26 cellular contexts compared by ENCODE assay signal in genomic region chr16:87149051-87149450, GRCh38.
DNase-seq lines count a peak whose midpoint lies in the region; ATAC-seq and TF ChIP-seq lines count a peak whose summit lies in the region.
"Had no signal": no experiment of that assay in that cellular context is flagged by ENCODE, and none has a peak within 500 bp of the region (broad histone marks: within the 10 kb centered on the region; RNA-seq: fewer than 3 reads in every experiment).

No MANE protein-coding gene starts in this region.

- H3K9me3 Mint-ChIP-seq in activated T-cell treated with anti-CD3 and anti-CD28 coated beads, Interleukin-2, amount 50 U/mL, for 4 hours: peaks cover 5% of the 10 kb centered on the region

- no peak for TF ChIP-seq RAD21 in HCT116 (IDR thresholded peaks at IDR 0.05; ENCODE audit: low read depth)

- no peaks in the 10 kb centered on the region for H3K4me1 Mint-ChIP-seq in activated T-cell treated with anti-CD3 and anti-CD28 coated beads, Interleukin-2, amount 50 U/mL, for 4 hours (ENCODE audit: low read depth)
- H3K4me1 Mint-ChIP-seq: activated CD4-positive, alpha-beta T cell treated with anti-CD3 and anti-CD28 coated beads for 36 hours had no signal

- H3K79me2 ChIP-seq in HCT116 (ENCODE audit: insufficient read depth, low read length): no peaks in the 10 kb centered on the region

- no peaks in the 10 kb centered on the region for H3K36me3 ChIP-seq in HCT116 (ENCODE audit: control insufficient read depth in 1 of 2, insufficient read depth in 2 of 2, low read length in 2 of 2)
- H3K36me3 ChIP-seq: heart right ventricle, thoracic aorta had no signal

- H3K9ac ChIP-seq in HCT116 (ENCODE audit: low read length): no peak overlapping the region
- H3K9ac ChIP-seq: KMS-11, SK-N-SH had no signal

- peaks cover 8 to 9% of the 10 kb centered on the region in 2 experiments; a peak in 2 of 4 replicates for H3K9me3 ChIP-seq in HCT116 (ENCODE audit: control insufficient read depth in 1 of 2, insufficient read depth in 1 of 2, low read depth in 1 of 2, low read length in 2 of 2)
- H3K9me3 ChIP-seq: SK-N-SH, thoracic aorta had no signal

- no peak overlapping the region for H3K27ac ChIP-seq in HCT116 (ENCODE audit: low read depth, low read length)
- H3K27ac ChIP-seq: heart right ventricle, KMS-11, thoracic aorta had no signal

- no peaks in the 10 kb centered on the region for H3K27me3 ChIP-seq in HCT116 (ENCODE audit: insufficient read depth, low read length)

- peak overlapping the region; percentile 13; the same call in 1 of the 2 replicates for H3K4me2 ChIP-seq in HCT116 (ENCODE audit: low read length)
- H3K4me2 ChIP-seq: KMS-11, SK-N-SH had no signal

- no peaks in the 10 kb centered on the region for H3K9me2 ChIP-seq in HCT116 (ENCODE audit: insufficient read depth)
- H3K9me2 ChIP-seq: SK-N-SH had no signal

- TF ChIP-seq CTCF in HCT116 (IDR thresholded peaks at IDR 0.05 in 2 of 3, conservative IDR thresholded peaks at IDR 0.05 in 1 of 3; ENCODE audit: borderline replicate concordance in 1 of 3, insufficient read depth in 1 of 3, low read depth in 2 of 3, low read length in 2 of 3): no peak

- no peak for DNase-seq in HCT116 (ENCODE audit: low read depth, low spot score)
- DNase-seq in amniotic epithelial cell (ENCODE audit: low read depth): peak; percentile 48
- peak; percentile 36 for DNase-seq in fibroblast of peridontal ligament (ENCODE audit: extremely low read depth)
- no peak for DNase-seq in activated T-cell treated with anti-CD3 and anti-CD28 coated beads, Interleukin-2, amount 50 U/mL, for 4 hours
- DNase-seq in effector CD8-positive, alpha-beta T cell (lab: John Stamatoyannopoulos, UW): no peak
- DNase-seq in NCI-H748 (lab: John Stamatoyannopoulos, UW; ENCODE audit: unreplicated experiment): no peak
- DNase-seq in NCI-H1694 treated with DMSO at 0.1 percent for 48 hours (lab: John Stamatoyannopoulos, UW): no peak
- DNase-seq: activated CD4-positive, alpha-beta T cell treated with anti-CD3 and anti-CD28 coated beads for 36 hours; activated naive CD4-positive, alpha-beta T cell; activated T-cell treated with anti-CD3 and anti-CD28 coated beads, Interleukin-2, amount 50 U/mL, for 24 hours; amygdala; CD4-positive, alpha-beta T cell; central memory CD4-positive, alpha-beta T cell; DMS 273 treated with DMSO at 0.1 percent for 48 hours; heart right ventricle; naive B cell; NCI-H1048; NCI-H2029; NCI-H69; retina; SK-N-SH; stimulated activated CD4-positive, alpha-beta T cell treated with anti-CD3 and anti-CD28 coated beads, Interleukin-2, amount 100 ng/mL, for 48 hours; stimulated activated naive CD4-positive, alpha-beta T cell; T-helper 2 cell had no signal

- no peak overlapping the region for H3K4me3 Mint-ChIP-seq in activated T-cell treated with anti-CD3 and anti-CD28 coated beads, Interleukin-2, amount 50 U/mL, for 4 hours
- H3K4me3 Mint-ChIP-seq: activated CD4-positive, alpha-beta T cell treated with anti-CD3 and anti-CD28 coated beads for 36 hours; activated T-cell treated with anti-CD3 and anti-CD28 coated beads, Interleukin-2, amount 50 U/mL, for 24 hours; CD4-positive, alpha-beta T cell; naive B cell had no signal

- no peak for TF ChIP-seq POLR2A in HCT116 (IDR thresholded peaks at IDR 0.05; ENCODE audit: borderline replicate concordance, extremely low read depth, insufficient read depth, insufficient read length)

- intact Hi-C loops in HCT116 (cut with micrococcal nuclease): no loop called here

- H3K27me3 Mint-ChIP-seq in activated T-cell treated with anti-CD3 and anti-CD28 coated beads, Interleukin-2, amount 50 U/mL, for 4 hours (ENCODE audit: low read depth): peaks cover 3% of the 10 kb centered on the region
- H3K27me3 Mint-ChIP-seq: activated CD4-positive, alpha-beta T cell treated with anti-CD3 and anti-CD28 coated beads for 36 hours; CD4-positive, alpha-beta T cell had no signal

- H3K36me3 Mint-ChIP-seq in activated T-cell treated with anti-CD3 and anti-CD28 coated beads, Interleukin-2, amount 50 U/mL, for 4 hours (ENCODE audit: insufficient read depth): no peaks in the 10 kb centered on the region

- CTCF ChIA-PET in HCT116 (lab: Charles Lee): no interaction called here

- RAD21 ChIA-PET in HCT116 (lab: Charles Lee; ENCODE audit: low non-redundant PET in 1 of 2, low total read pairs in 2 of 2, uncharacterized antibody in 2 of 2, unreplicated experiment in 2 of 2): no interaction called here

- POLR2A ChIA-PET in HCT116 (lab: Charles Lee): no interaction called here

- no peak overlapping the region for H2AFZ ChIP-seq in HCT116 (ENCODE audit: low read depth, low read length, poor library complexity, severe bottlenecking)

- H4K20me1 ChIP-seq in HCT116 (ENCODE audit: insufficient read depth): no peaks in the 10 kb centered on the region

- H3K4me3 ChIP-seq in HCT116 (replicated peaks in 1 of 2; ENCODE audit: low read depth in 1 of 2, low read length in 2 of 2): no peak overlapping the region
- H3K4me3 ChIP-seq: heart right ventricle, thoracic aorta had no signal

- no TSS peak for BruUV-seq in HCT116 (replicated peaks; lab: Mats Ljungman, UMichigan)

- peaks cover 13 to 28% of the 10 kb centered on the region in 2 experiments for H3K4me1 ChIP-seq in HCT116 (ENCODE audit: control insufficient read depth in 1 of 2, insufficient read depth in 2 of 2, low read length in 2 of 2)
- H3K4me1 ChIP-seq: heart right ventricle had no signal

- no peak for ATAC-seq in HCT116
- no peak for ATAC-seq in activated T-cell treated with anti-CD3 and anti-CD28 coated beads, Interleukin-2, amount 50 U/mL, for 4 hours
- ATAC-seq: activated CD4-positive, alpha-beta T cell treated with anti-CD3 and anti-CD28 coated beads for 36 hours; heart right ventricle had no signal

TF ChIP-seq in HCT116, 20 proteins besides CTCF, POLR2A, EP300 and RAD21:
- TF ChIP-seq SRF (IDR thresholded peaks at IDR 0.05; ENCODE audit: low read depth): no peak
- TF ChIP-seq ZNF274 (IDR thresholded peaks at IDR 0.05; ENCODE audit: low read depth, low read length): no peak
- TF ChIP-seq ZBTB33 (IDR thresholded peaks at IDR 0.05; ENCODE audit: extremely low read depth, insufficient replicate concordance, low read length): no peak
- no peak for TF ChIP-seq SIN3A (IDR thresholded peaks at IDR 0.05; ENCODE audit: low read depth)
- TF ChIP-seq MAX (IDR thresholded peaks at IDR 0.05): no peak
- no peak for TF ChIP-seq POLR2AphosphoS5 (IDR thresholded peaks at IDR 0.05; ENCODE audit: low read depth, low read length)
- TF ChIP-seq ZFX (IDR thresholded peaks at IDR 0.05): no peak
- TF ChIP-seq FOSL1 (IDR thresholded peaks at IDR 0.05; ENCODE audit: low read depth): 0 out of 2 replicates have a peak, but pooled peaks have one; percentile 38
- TF ChIP-seq EGR1 (IDR thresholded peaks at IDR 0.05; ENCODE audit: low read depth): no peak
- no peak for TF ChIP-seq CBX3 (IDR thresholded peaks at IDR 0.05; ENCODE audit: low read depth)
- TF ChIP-seq EZH2phosphoT487 (IDR thresholded peaks at IDR 0.05; ENCODE audit: borderline replicate concordance): no peak
- 0 out of 2 replicates have a peak, but pooled peaks have one; percentile 22 for TF ChIP-seq JUND (IDR thresholded peaks at IDR 0.05)
- no peak for TF ChIP-seq SP1 (IDR thresholded peaks at IDR 0.05; ENCODE audit: low read depth)
- no peak for TF ChIP-seq REST (IDR thresholded peaks at IDR 0.05; ENCODE audit: low read depth)
TF ChIP-seq in HCT116: peak in this region for 2.

Comparison
In these comparisons a context has a peak if more than half of its experiments do, and no peak if none do; other contexts are left out.
1. DNase-seq: peak in amniotic epithelial cell (single experiment) and fibroblast of peridontal ligament (single experiment); none in HCT116 (single experiment), activated T-cell treated with anti-CD3 and anti-CD28 coated beads, Interleukin-2, amount 50 U/mL, for 4 hours (single experiment), effector CD8-positive, alpha-beta T cell (single experiment), NCI-H748 (single experiment) and NCI-H1694 treated with DMSO at 0.1 percent for 48 hours (single experiment).